ENCODE assay signal across 12 cellular contexts in genomic region chr3:100226712-100227429, GRCh38. TPM values are rescaled to one million over a fixed set of nuclear protein-coding genes. Genes with fewer than 3 reads are reported as not detected.
DNase-seq lines count a peak whose midpoint lies in the region; ATAC-seq and TF ChIP-seq lines count a peak whose summit lies in the region.
"Had no signal": no experiment of that assay in that cellular context is flagged by ENCODE, and none has a peak within 500 bp of the region (broad histone marks: within the 10 kb centered on the region; RNA-seq: fewer than 3 reads in every experiment).

No MANE protein-coding gene starts in this region.

- no peaks in the 10 kb centered on the region for H3K27me3 ChIP-seq in fibroblast of lung (ENCODE audit: control insufficient read depth, insufficient read depth, low read length)

- no peaks in the 10 kb centered on the region for H3K36me3 Mint-ChIP-seq in T-helper 2 cell treated with Interferon-gamma antibody and Interleukin-4, amounts not matched to agents 5 μg/mL and 100 μg/mL, for 36 hours (ENCODE audit: low read depth)
- H3K36me3 Mint-ChIP-seq: immature natural killer cell had no signal

- no peak overlapping the region for H3K9ac ChIP-seq in fibroblast of lung (ENCODE audit: insufficient read depth, low read length)

- no peaks in the 10 kb centered on the region for H3K79me2 ChIP-seq in fibroblast of lung (ENCODE audit: control insufficient read depth, insufficient read depth, low read length)

- peak overlapping the region; percentile 30 for H3K4me2 ChIP-seq in fibroblast of lung (ENCODE audit: extremely low read depth, insufficient read depth, low read length)

- no peak overlapping the region for H2AFZ ChIP-seq in fibroblast of lung (ENCODE audit: low read length)

- DNase-seq in AG08396 (ENCODE audit: low spot score) (peak; percentile 75), OCI-M1 (lab: John Stamatoyannopoulos, UW) (peak; percentile 83), fibroblast of lung (ENCODE audit: low read depth in 2 of 2) (peak; percentile 40 to 71), NCI-H748 treated with DMSO at 0.1 percent for 48 hours (lab: John Stamatoyannopoulos, UW) (no peak), NCI-H446 (lab: John Stamatoyannopoulos, UW) (no peak)
- DNase-seq in T-helper 2 cell treated with Interferon-gamma antibody and Interleukin-4, amounts not matched to agents 5 μg/mL and 100 μg/mL, for 36 hours (ENCODE audit: low spot score), result no peak
- DNase-seq: activated CD4-positive, alpha-beta T cell treated with anti-CD3 and anti-CD28 coated beads for 36 hours; immature natural killer cell; occipital lobe had no signal

- H3K9me3 ChIP-seq in fibroblast of lung (ENCODE audit: control insufficient read depth, insufficient read depth, low read depth, low read length), result no peaks in the 10 kb centered on the region
- peaks cover 4% of the 10 kb centered on the region for H3K9me3 ChIP-seq in mesodermal cell (ENCODE audit: control insufficient read depth, low read length)

- TF ChIP-seq CTCF in fibroblast of lung (conservative IDR thresholded peaks at IDR 0.05 in 1 of 2, IDR thresholded peaks at IDR 0.05 in 1 of 2; ENCODE audit: low read depth in 1 of 2, low read length in 2 of 2), result no peak

- peaks cover 8% of the 10 kb centered on the region for H3K4me1 Mint-ChIP-seq in T-helper 2 cell treated with Interferon-gamma antibody and Interleukin-4, amounts not matched to agents 5 μg/mL and 100 μg/mL, for 36 hours (ENCODE audit: low read depth)
- H3K4me1 Mint-ChIP-seq: immature natural killer cell had no signal

- no peaks in the 10 kb centered on the region for H3K27me3 Mint-ChIP-seq in T-helper 2 cell treated with Interferon-gamma antibody and Interleukin-4, amounts not matched to agents 5 μg/mL and 100 μg/mL, for 36 hours (ENCODE audit: low read depth)
- H3K27me3 Mint-ChIP-seq: activated CD4-positive, alpha-beta T cell treated with anti-CD3 and anti-CD28 coated beads for 36 hours had no signal

- no peak for ATAC-seq in HG03469 (IDR thresholded peaks at IDR 0.05; ENCODE audit: unreplicated experiment)
- ATAC-seq: activated CD4-positive, alpha-beta T cell treated with anti-CD3 and anti-CD28 coated beads for 36 hours had no signal

- H3K9me3 Mint-ChIP-seq in T-helper 2 cell treated with Interferon-gamma antibody and Interleukin-4, amounts not matched to agents 5 μg/mL and 100 μg/mL, for 36 hours, result no peaks in the 10 kb centered on the region
- H3K9me3 Mint-ChIP-seq: activated T-helper 1 cell treated with anti-CD3 and anti-CD28 coated beads, Interleukin-12 subunit alpha, Interleukin-12 subunit beta, Interleukin-2, Interleukin-4 antibody, amounts not matched to agents 30 ng/mL and 10 ng/mL and 1 ng/mL, durations not matched to agents 14 hours and 24 hours and 36 hours had no signal

- H3K36me3 ChIP-seq in fibroblast of lung (ENCODE audit: control insufficient read depth, insufficient read depth, low read length) (no peaks in the 10 kb centered on the region), mesodermal cell (ENCODE audit: control insufficient read depth, insufficient read depth, low read length) (no peaks in the 10 kb centered on the region)

- peaks cover 10% of the 10 kb centered on the region for H3K4me1 ChIP-seq in fibroblast of lung (ENCODE audit: control insufficient read depth, extremely low read depth, insufficient read depth, low read length)
- peaks cover 14% of the 10 kb centered on the region for H3K4me1 ChIP-seq in mesodermal cell (ENCODE audit: control insufficient read depth, insufficient read depth, low read length, poor library complexity, severe bottlenecking)

- H3K27ac ChIP-seq in fibroblast of lung (ENCODE audit: insufficient read depth, low read length) (peak overlapping the region; percentile 66), mesodermal cell (ENCODE audit: low read depth, low read length, severe bottlenecking) (peak overlapping the region; percentile 89)

- 72 to 83% methylated on average over 2 to 4 of the region's 6 CpGs for WGBS in mesodermal cell (ENCODE audit: insufficient coverage in 2 of 2), 2 experiments

- no peak overlapping the region for H3K4me3 Mint-ChIP-seq in T-helper 2 cell treated with Interferon-gamma antibody and Interleukin-4, amounts not matched to agents 5 μg/mL and 100 μg/mL, for 36 hours
- H3K4me3 Mint-ChIP-seq: activated CD4-positive, alpha-beta T cell treated with anti-CD3 and anti-CD28 coated beads for 36 hours; activated T-helper 1 cell treated with anti-CD3 and anti-CD28 coated beads, Interleukin-12 subunit alpha, Interleukin-12 subunit beta, Interleukin-2, Interleukin-4 antibody, amounts not matched to agents 30 ng/mL and 10 ng/mL and 1 ng/mL, durations not matched to agents 14 hours and 24 hours and 36 hours; immature natural killer cell had no signal

- H4K20me1 ChIP-seq in fibroblast of lung (ENCODE audit: control insufficient read depth, extremely low read depth, insufficient read depth, low read length), result no peaks in the 10 kb centered on the region

- H3K4me3 ChIP-seq in fibroblast of lung (replicated peaks in 1 of 4; ENCODE audit: control extremely low read depth in 1 of 4, insufficient read depth in 1 of 4, low read depth in 3 of 4, low read length in 4 of 4) (no peak overlapping the region), mesodermal cell (ENCODE audit: extremely low read depth, insufficient read depth, low read length, poor library complexity, severe bottlenecking) (no peak overlapping the region)

- H3K27ac Mint-ChIP-seq in T-helper 2 cell treated with Interferon-gamma antibody and Interleukin-4, amounts not matched to agents 5 μg/mL and 100 μg/mL, for 36 hours, result no peak overlapping the region
- H3K27ac Mint-ChIP-seq: activated CD4-positive, alpha-beta T cell treated with anti-CD3 and anti-CD28 coated beads for 36 hours; activated T-helper 1 cell treated with anti-CD3 and anti-CD28 coated beads, Interleukin-12 subunit alpha, Interleukin-12 subunit beta, Interleukin-2, Interleukin-4 antibody, amounts not matched to agents 30 ng/mL and 10 ng/mL and 1 ng/mL, durations not matched to agents 14 hours and 24 hours and 36 hours; immature natural killer cell had no signal

RNA-seq across cellular contexts. Expression of gene TBC1D23, which starts 33.9 kb away (rescaled TPM):
- total RNA-seq in fibroblast of lung, result 80.1 and 121 TPM in 2 replicates
- polyA plus RNA-seq in fibroblast of lung, result 54.9 and 55.7 TPM in 2 replicates
- 33.9 and 35.2 TPM in 2 replicates for polyA plus RNA-seq in fibroblast of lung (2012)
- 8.2 and 12.6 TPM in 2 replicates for polyA minus RNA-seq in fibroblast of lung (ENCODE audit: low replicate concordance)
- polyA plus RNA-seq in mesodermal cell (2013, experiment 1 of 2), result 35.4 TPM
- 39.2 TPM for polyA plus RNA-seq in mesodermal cell (2013, experiment 2 of 2)

Comparison
In these comparisons a context has a peak if more than half of its experiments do, and no peak if none do; other contexts are left out.
1. DNase-seq: peak in AG08396 (single experiment), OCI-M1 (single experiment) and fibroblast of lung (2 of 2); none in T-helper 2 cell treated with Interferon-gamma antibody and Interleukin-4, amounts not matched to agents 5 μg/mL and 100 μg/mL, for 36 hours (single experiment), NCI-H748 treated with DMSO at 0.1 percent for 48 hours (single experiment) and NCI-H446 (0 of 2).